Comparison of ENCODE assay signal across 22 cellular contexts in the genomic region with DNA sequence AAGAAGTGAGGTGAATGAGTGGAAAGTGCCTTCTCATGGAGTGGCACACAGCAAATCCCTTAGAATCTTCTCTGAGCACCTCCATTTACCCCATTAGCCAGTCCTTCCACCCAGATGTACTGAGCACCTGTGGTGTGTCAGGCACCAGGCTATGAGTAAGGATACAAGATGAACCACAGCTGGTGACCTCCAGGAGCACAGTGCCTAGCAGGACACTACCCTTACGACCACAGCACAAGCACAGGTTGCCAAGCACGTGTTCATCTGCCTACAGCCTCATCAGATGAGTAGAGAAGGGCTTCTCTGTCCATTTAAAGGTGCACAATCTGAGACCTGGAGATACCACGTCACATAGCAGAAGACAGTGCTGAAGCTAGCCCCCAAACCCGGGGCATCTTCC. TPM values are rescaled to one million over a fixed set of nuclear protein-coding genes. Genes with fewer than 3 reads are reported as not detected.
DNase-seq lines count a peak whose midpoint lies in the region; ATAC-seq and TF ChIP-seq lines count a peak whose summit lies in the region.
"Had no signal": no experiment of that assay in that cellular context is flagged by ENCODE, and none has a peak within 500 bp of the region (broad histone marks: within the 10 kb centered on the region; RNA-seq: fewer than 3 reads in every experiment).

No MANE protein-coding gene starts in this region.

- H2AK5ac ChIP-seq in IMR-90 (ENCODE audit: low read depth, low read length) (no peak overlapping the region; the same call in 1 of the 2 replicates), neuronal stem cell (ENCODE audit: low read depth, low read length) (peak overlapping the region; percentile 15)

- no peak overlapping the region for H3K4me3 Mint-ChIP-seq in HFFc6
- no peak overlapping the region for H3K4me3 Mint-ChIP-seq in stimulated activated naive CD8-positive, alpha-beta T cell treated with anti-CD3 and anti-CD28 coated beads, Interleukin-15, amount 100 ng/mL, for 72 hours
- no peak overlapping the region for H3K4me3 Mint-ChIP-seq in activated CD4-positive, alpha-beta memory T cell treated with anti-CD3 and anti-CD28 coated beads for 36 hours
- H3K4me3 Mint-ChIP-seq: CD4-positive, CD25-positive, alpha-beta regulatory T cell; CD8-positive, alpha-beta memory T cell had no signal

- no peaks in the 10 kb centered on the region for H3K9me3 Mint-ChIP-seq in HFFc6
- no peaks in the 10 kb centered on the region for H3K9me3 Mint-ChIP-seq in stimulated activated naive CD8-positive, alpha-beta T cell treated with anti-CD3 and anti-CD28 coated beads, Interleukin-15, amount 100 ng/mL, for 72 hours
- H3K9me3 Mint-ChIP-seq in activated CD4-positive, alpha-beta memory T cell treated with anti-CD3 and anti-CD28 coated beads for 36 hours, result no peaks in the 10 kb centered on the region

- H3K4me1 Mint-ChIP-seq in HFFc6 (ENCODE audit: low read depth), result peaks cover 96% of the 10 kb centered on the region
- H3K4me1 Mint-ChIP-seq in stimulated activated naive CD8-positive, alpha-beta T cell treated with anti-CD3 and anti-CD28 coated beads, Interleukin-15, amount 100 ng/mL, for 72 hours, result peaks cover 3% of the 10 kb centered on the region
- peaks cover 2% of the 10 kb centered on the region for H3K4me1 Mint-ChIP-seq in activated CD4-positive, alpha-beta memory T cell treated with anti-CD3 and anti-CD28 coated beads for 36 hours (ENCODE audit: low read depth)

- H3K79me1 ChIP-seq in IMR-90 (ENCODE audit: low read depth in 1 of 2, low read length in 2 of 2) (peaks cover 47 to 70% of the 10 kb centered on the region in 2 experiments), neuronal stem cell (ENCODE audit: low read depth, low read length) (no peaks in the 10 kb centered on the region)

- TF ChIP-seq RAD21 in IMR-90 (IDR thresholded peaks at IDR 0.05; ENCODE audit: low read length), result no peak

- no peak overlapping the region for H4K8ac ChIP-seq in IMR-90 (ENCODE audit: low read depth in 2 of 2, low read length in 2 of 2)
- H4K8ac ChIP-seq in neuronal stem cell (ENCODE audit: low read depth, low read length), result no peak overlapping the region

- H3K4ac ChIP-seq in IMR-90 (ENCODE audit: low read depth, low read length) (no peak overlapping the region), neuronal stem cell (ENCODE audit: low read length) (no peak overlapping the region)

- intact Hi-C loops in IMR-90 (cut with micrococcal nuclease), result loop anchor here (10.0 kb wide), 1 partner anchor 223 kb away; no protein-coding TSS in a partner anchor
- intact Hi-C loops in activated CD4-positive, alpha-beta memory T cell treated with anti-CD3 and anti-CD28 coated beads for 36 hours (cut with micrococcal nuclease), result no loop called here

- no peak for TF ChIP-seq CTCF in HFFc6 (IDR thresholded peaks at IDR 0.05)
- TF ChIP-seq CTCF in IMR-90 (conservative IDR thresholded peaks at IDR 0.05; ENCODE audit: low read depth, low read length), result no peak

- no peaks in the 10 kb centered on the region for H3K27me3 Mint-ChIP-seq in HFFc6 (ENCODE audit: insufficient read depth)
- H3K27me3 Mint-ChIP-seq in stimulated activated naive CD8-positive, alpha-beta T cell treated with anti-CD3 and anti-CD28 coated beads, Interleukin-15, amount 100 ng/mL, for 72 hours, result peaks cover 52% of the 10 kb centered on the region
- H3K27me3 Mint-ChIP-seq in activated CD4-positive, alpha-beta memory T cell treated with anti-CD3 and anti-CD28 coated beads for 36 hours, result peaks cover 27% of the 10 kb centered on the region

- H3K4me3 ChIP-seq in IMR-90 (ENCODE audit: insufficient read depth, low read depth, low read length) (no peak overlapping the region), neuronal stem cell (ENCODE audit: low read length in 2 of 2) (no peak overlapping the region)
- H3K4me3 ChIP-seq: GM12878 had no signal

- CTCF ChIA-PET in IMR-90 (lab: Yijun Ruan, JAX), result no interaction called here
- CTCF ChIA-PET in activated CD4-positive, alpha-beta memory T cell treated with anti-CD3 and anti-CD28 coated beads for 36 hours (lab: Charles Lee), result no interaction called here

- no peak overlapping the region for H4K5ac ChIP-seq in IMR-90 (ENCODE audit: low read depth, low read length)

- H3K27ac ChIP-seq in IMR-90 (ENCODE audit: insufficient read depth, low read length), result no peak overlapping the region
- no peak overlapping the region for H3K27ac ChIP-seq in neuronal stem cell (replicated peaks; ENCODE audit: low read length)

- H2BK20ac ChIP-seq in IMR-90 (ENCODE audit: low read depth, low read length), result no peak overlapping the region

- H2BK5ac ChIP-seq in IMR-90 (ENCODE audit: low read depth, low read length, poor library complexity, severe bottlenecking), result no peak overlapping the region
- no peak overlapping the region for H2BK5ac ChIP-seq in neuronal stem cell (ENCODE audit: low read length)

- H4K91ac ChIP-seq in IMR-90 (ENCODE audit: insufficient read depth, low read depth, low read length) (no peak overlapping the region), neuronal stem cell (ENCODE audit: low read depth, low read length, poor library complexity) (no peak overlapping the region)

- peaks cover 40% of the 10 kb centered on the region for H4K20me1 ChIP-seq in IMR-90 (ENCODE audit: insufficient read depth, low read length)

- 0 out of 2 replicates have a peak overlapping the region, but pooled peaks have one; percentile 17 for H3K23ac ChIP-seq in IMR-90 (ENCODE audit: low read depth, low read length)
- H3K23ac ChIP-seq in neuronal stem cell (ENCODE audit: low read depth, low read length, poor library complexity), result no peak overlapping the region

- H3K4me1 ChIP-seq in IMR-90 (ENCODE audit: control insufficient read depth, insufficient read depth, low read length) (peaks cover 25% of the 10 kb centered on the region), neuronal stem cell (ENCODE audit: control insufficient read depth in 2 of 2, insufficient read depth in 1 of 2, low read depth in 1 of 2, low read length in 2 of 2) (peaks cover 6 to 28% of the 10 kb centered on the region in 2 donors)
- H3K4me1 ChIP-seq: BE2C had no signal

- H3K56ac ChIP-seq in IMR-90 (ENCODE audit: extremely low read depth, insufficient read depth, low read length), result no peak overlapping the region

- no peak for TF ChIP-seq POLR2A in IMR-90 (IDR thresholded peaks at IDR 0.05; ENCODE audit: low read depth, low read length)

- H3K27me3 ChIP-seq in IMR-90 (ENCODE audit: control insufficient read depth, insufficient read depth, low read length) (no peaks in the 10 kb centered on the region), neuronal stem cell (ENCODE audit: control insufficient read depth in 3 of 3, insufficient read depth in 3 of 3, low read depth in 1 of 3, low read length in 3 of 3) (no peaks in the 10 kb centered on the region)
- H3K27me3 ChIP-seq: BE2C had no signal

- no TSS peak for BruUV-seq in IMR-90 (replicated peaks; lab: Mats Ljungman, UMichigan)

- H3K27ac Mint-ChIP-seq in HFFc6, result peak overlapping the region; percentile 2; the same call in 1 of the 2 replicates
- H3K27ac Mint-ChIP-seq in stimulated activated naive CD8-positive, alpha-beta T cell treated with anti-CD3 and anti-CD28 coated beads, Interleukin-15, amount 100 ng/mL, for 72 hours, result no peak overlapping the region
- H3K27ac Mint-ChIP-seq in activated CD4-positive, alpha-beta memory T cell treated with anti-CD3 and anti-CD28 coated beads for 36 hours, result no peak overlapping the region
- H3K27ac Mint-ChIP-seq: CD4-positive, CD25-positive, alpha-beta regulatory T cell; CD8-positive, alpha-beta memory T cell had no signal

- POLR2A ChIA-PET in IMR-90 (lab: Charles Lee; ENCODE audit: unreplicated experiment), result no interaction called here
- POLR2A ChIA-PET in activated CD4-positive, alpha-beta memory T cell treated with anti-CD3 and anti-CD28 coated beads for 36 hours (lab: Charles Lee), result no interaction called here

- no peak overlapping the region for H2AK9ac ChIP-seq in IMR-90 (replicated peaks; ENCODE audit: low read depth, low read length, poor library complexity)

- H3K18ac ChIP-seq in IMR-90 (ENCODE audit: low read depth, low read length) (no peak overlapping the region), neuronal stem cell (ENCODE audit: low read length) (no peak overlapping the region)

- H3K36me3 Mint-ChIP-seq in HFFc6 (ENCODE audit: low read depth), result peaks cover 87% of the 10 kb centered on the region
- no peaks in the 10 kb centered on the region for H3K36me3 Mint-ChIP-seq in activated CD4-positive, alpha-beta memory T cell treated with anti-CD3 and anti-CD28 coated beads for 36 hours
- H3K36me3 Mint-ChIP-seq: CD4-positive, CD25-positive, alpha-beta regulatory T cell; CD8-positive, alpha-beta memory T cell had no signal

- no peaks in the 10 kb centered on the region for H3K9me3 ChIP-seq in IMR-90 (ENCODE audit: control insufficient read depth, insufficient read depth, low read length)
- no peaks in the 10 kb centered on the region for H3K9me3 ChIP-seq in neuronal stem cell (replicated peaks in 1 of 2; ENCODE audit: control insufficient read depth in 2 of 2, insufficient read depth in 1 of 2, low read depth in 1 of 2, low read length in 2 of 2)
- H3K9me3 ChIP-seq: BE2C had no signal

- H2AFZ ChIP-seq in IMR-90 (replicated peaks; ENCODE audit: low read length, poor library complexity), result no peak overlapping the region
- no peak overlapping the region for H2AFZ ChIP-seq in neuronal stem cell (ENCODE audit: low read length)

- H3K9me1 ChIP-seq in IMR-90 (ENCODE audit: insufficient read depth, low read length), result peaks cover 36% of the 10 kb centered on the region

- H3K4me2 ChIP-seq in IMR-90 (ENCODE audit: low read depth, low read length) (0 out of 2 replicates have a peak overlapping the region, but pooled peaks have one; percentile 5), neuronal stem cell (ENCODE audit: insufficient read depth, low read length, poor library complexity, severe bottlenecking) (no peak overlapping the region)

- H2BK120ac ChIP-seq in IMR-90 (ENCODE audit: low read depth, low read length) (no peak overlapping the region), neuronal stem cell (ENCODE audit: low read depth, low read length) (no peak overlapping the region)

- H3K14ac ChIP-seq in IMR-90 (replicated peaks; ENCODE audit: low read depth, low read length) (no peak overlapping the region), neuronal stem cell (ENCODE audit: low read length) (no peak overlapping the region)

- H3K9ac ChIP-seq in IMR-90 (ENCODE audit: low read depth, low read length) (no peak overlapping the region), neuronal stem cell (ENCODE audit: low read depth, low read length, poor library complexity) (no peak overlapping the region)

- WGBS in IMR-90 (ENCODE audit: extremely low coverage in 2 of 2, insufficient read length in 1 of 2), 2 experiments, result no CpG with 5 or more reads among the region's 4 CpGs
- no CpG with 5 or more reads among the region's 4 CpGs for WGBS in neuronal stem cell (ENCODE audit: extremely low coverage in 2 of 2, insufficient read length in 2 of 2, insufficient replicate concordance in 1 of 2), 2 donors

- no peak for ATAC-seq in IMR-90 (ENCODE audit: low read depth)
- peak; percentile 46 for ATAC-seq in stimulated activated naive CD8-positive, alpha-beta T cell treated with anti-CD3 and anti-CD28 coated beads, Interleukin-15, amount 100 ng/mL, for 72 hours
- ATAC-seq: GM12878, HCT116 had no signal

- DNase-seq in HFFc6 (no peak), IMR-90 (no peak), neuronal stem cell (ENCODE audit: low spot score) (no peak), NCI-H748 (lab: John Stamatoyannopoulos, UW; ENCODE audit: unreplicated experiment) (no peak), dedifferentiated amniotic fluid mesenchymal stem cell (ENCODE audit: extremely low spot score) (no peak)
- DNase-seq in stimulated activated naive CD8-positive, alpha-beta T cell treated with anti-CD3 and anti-CD28 coated beads, Interleukin-15, amount 100 ng/mL, for 72 hours, result no peak
- no peak for DNase-seq in activated CD4-positive, alpha-beta memory T cell treated with anti-CD3 and anti-CD28 coated beads for 36 hours
- DNase-seq: ACHN; BE2C; C1 segment of cervical spinal cord; CD4-positive, CD25-positive, alpha-beta regulatory T cell; CD8-positive, alpha-beta memory T cell; COR-L47; DMS 273 treated with DMSO at 0.1 percent for 48 hours; DMS53; DND-41; EL; GOT3; H7 had no signal

- H2BK15ac ChIP-seq in IMR-90 (ENCODE audit: low read depth, low read length), result no peak overlapping the region
- no peak overlapping the region for H2BK15ac ChIP-seq in neuronal stem cell (ENCODE audit: low read length)

- H3K36me3 ChIP-seq in IMR-90 (ENCODE audit: control insufficient read depth, insufficient read depth, low read length), result peaks cover 40% of the 10 kb centered on the region
- peaks cover 0 to 3% of the 10 kb centered on the region in 2 donors for H3K36me3 ChIP-seq in neuronal stem cell (replicated peaks in 1 of 2; ENCODE audit: control insufficient read depth in 2 of 2, insufficient read depth in 2 of 2, low read length in 2 of 2)
- H3K36me3 ChIP-seq: BE2C had no signal

- H2BK12ac ChIP-seq in neuronal stem cell (ENCODE audit: low read length), result no peak overlapping the region

- dilution Hi-C loops in IMR-90 (cut with HindIII; ENCODE audit: low sequenced_read_pairs, unreplicated experiment), result no loop called here

- in situ Hi-C loops in IMR-90 (cut with MboI; ENCODE audit: low sequenced_read_pairs), result no loop called here

RNA-seq across cellular contexts. Expression of gene MYLK, which starts 6.2 kb away (rescaled TPM):
- total RNA-seq in HFFc6 (2021; fragmentation: NEBNext Ultra II Directional; extraction: Animal tissue kit (Norgen Biotek cat#: 25700)), result 100 to 1,000 TPM; 296 to 431 (median 335) TPM
- 484 and 521 TPM in 2 replicates for total RNA-seq in IMR-90 (2012; rRNA removed)
- 299 and 304 TPM in 2 replicates for polyA plus RNA-seq in IMR-90 (2012; rRNA removed)
- polyA plus RNA-seq in IMR-90 (2012; cell fraction: cytosol; rRNA removed), result 167 and 319 TPM in 2 replicates
- polyA plus RNA-seq in IMR-90 (2012; cell fraction: nucleus; rRNA removed; ENCODE audit: low replicate concordance), result 217 and 221 TPM in 2 replicates
- 30.3 TPM for polyA plus RNA-seq in neuronal stem cell (2013, experiment 1 of 2)
- polyA plus RNA-seq in neuronal stem cell (2013, experiment 2 of 2), result 32.7 TPM
- total RNA-seq in activated CD4-positive, alpha-beta memory T cell treated with anti-CD3 and anti-CD28 coated beads for 36 hours, result under 1 TPM in 1 of 2 experiments, not detected in 1; 0.17 TPM
- total RNA-seq: G401 had no signal

Comparison
In these comparisons a context has a peak if more than half of its experiments do, and no peak if none do; other contexts are left out.
1. RNA of gene MYLK, which starts 6.2 kb away (total RNA-seq): 484 to 521 TPM in IMR-90 and 296 to 431 TPM in HFFc6; 0.17 TPM in activated CD4-positive, alpha-beta memory T cell treated with anti-CD3 and anti-CD28 coated beads for 36 hours; every median in the first group is over 100 times any median in the second.